ENCODE assay signal across 17 cellular contexts in genomic region chr4:10030946-10031662, GRCh38. TPM values are rescaled to one million over a fixed set of nuclear protein-coding genes. Genes with fewer than 3 reads are reported as not detected.
DNase-seq lines count a peak whose midpoint lies in the region; ATAC-seq and TF ChIP-seq lines count a peak whose summit lies in the region.
"Had no signal": no experiment of that assay in that cellular context is flagged by ENCODE, and none has a peak within 500 bp of the region (broad histone marks: within the 10 kb centered on the region; RNA-seq: fewer than 3 reads in every experiment).

No MANE protein-coding gene starts in this region.

- no peak for TF ChIP-seq CTCF in gastrocnemius medialis (IDR thresholded peaks at IDR 0.05 in 4 of 5, conservative IDR thresholded peaks at IDR 0.05 in 1 of 5)
- no peak for TF ChIP-seq CTCF in mammary epithelial cell (conservative IDR thresholded peaks at IDR 0.05 in 1 of 2, IDR thresholded peaks at IDR 0.05 in 1 of 2; ENCODE audit: extremely low read depth in 1 of 2, insufficient read depth in 1 of 2, low read depth in 1 of 2, low read length in 2 of 2)

- dilution Hi-C loops in mammary epithelial cell (cut with HindIII; ENCODE audit: low sequenced_read_pairs), result no loop called here

- no peaks in the 10 kb centered on the region for H3K9me3 Mint-ChIP-seq in stimulated activated naive B cell treated with anti-CD40 and anti-IgM and Interleukin-4, amounts not matched to agents 10 μg/mL and 1 μg/mL and 100 μg/mL, for 72 hours
- H3K9me3 Mint-ChIP-seq: activated naive CD8-positive, alpha-beta T cell treated with anti-CD3 and anti-CD28 coated beads, Interleukin-2, amount 10 ng/mL, durations not matched to agents 7 days and 5 days; activated T-helper 1 cell treated with anti-CD3 and anti-CD28 coated beads, Interleukin-12 subunit alpha, Interleukin-12 subunit beta, Interleukin-2, Interleukin-4 antibody, amounts not matched to agents 30 ng/mL and 10 ng/mL and 1 ng/mL, durations not matched to agents 14 hours and 24 hours and 36 hours had no signal

- intact Hi-C loops in gastrocnemius medialis (cut with DNase I; ENCODE audit: low total_unique reads), result no loop called here
- intact Hi-C loops in mammary epithelial cell (cut with micrococcal nuclease), result no loop called here

- peaks cover 11 to 18% of the 10 kb centered on the region in 2 donors for H3K4me1 Mint-ChIP-seq in stimulated activated naive B cell treated with anti-CD40 and anti-IgM and Interleukin-4, amounts not matched to agents 10 μg/mL and 1 μg/mL and 100 μg/mL, for 72 hours

- H4K20me1 ChIP-seq in mammary epithelial cell (ENCODE audit: insufficient read depth, low read length), result no peaks in the 10 kb centered on the region

- no peaks in the 10 kb centered on the region for H3K36me3 Mint-ChIP-seq in stimulated activated naive B cell treated with anti-CD40 and anti-IgM and Interleukin-4, amounts not matched to agents 10 μg/mL and 1 μg/mL and 100 μg/mL, for 72 hours
- H3K36me3 Mint-ChIP-seq: activated naive CD8-positive, alpha-beta T cell treated with anti-CD3 and anti-CD28 coated beads, Interleukin-2, amount 10 ng/mL, durations not matched to agents 7 days and 5 days had no signal

- no TSS peak for BruUV-seq in mammary epithelial cell (replicated peaks; lab: Mats Ljungman, UMichigan)

- in situ Hi-C loops in gastrocnemius medialis (cut with MboI; ENCODE audit: low sequenced_read_pairs in 4 of 4) (no loop called here), mammary epithelial cell (cut with MboI; ENCODE audit: low sequenced_read_pairs in 2 of 2) (no loop called here)

- H3K27ac Mint-ChIP-seq in stimulated activated naive B cell treated with anti-CD40 and anti-IgM and Interleukin-4, amounts not matched to agents 10 μg/mL and 1 μg/mL and 100 μg/mL, for 72 hours, result no peak overlapping the region
- H3K27ac Mint-ChIP-seq: activated naive CD8-positive, alpha-beta T cell treated with anti-CD3 and anti-CD28 coated beads, Interleukin-2, amount 10 ng/mL, durations not matched to agents 7 days and 5 days; activated T-helper 1 cell treated with anti-CD3 and anti-CD28 coated beads, Interleukin-12 subunit alpha, Interleukin-12 subunit beta, Interleukin-2, Interleukin-4 antibody, amounts not matched to agents 30 ng/mL and 10 ng/mL and 1 ng/mL, durations not matched to agents 14 hours and 24 hours and 36 hours had no signal

- H2AFZ ChIP-seq in mammary epithelial cell (ENCODE audit: low read depth, low read length), result no peak overlapping the region

- H3K9ac ChIP-seq in mammary epithelial cell (ENCODE audit: insufficient read depth, low read length), result no peak overlapping the region

- CTCF ChIA-PET in mammary epithelial cell (lab: Charles Lee; ENCODE audit: low non-redundant PET), result no interaction called here

- H3K79me2 ChIP-seq in mammary epithelial cell (ENCODE audit: insufficient read depth, low read length), result no peaks in the 10 kb centered on the region

- 79 to 81% methylated on average over 7 of the region's 7 CpGs for WGBS in ectodermal cell, 2 experiments
- 61 to 64% methylated on average over 4 to 5 of the region's 7 CpGs for WGBS in mesodermal cell (ENCODE audit: insufficient coverage in 2 of 2), 2 experiments
- WGBS in mammary epithelial cell (ENCODE audit: low coverage, missing lambda C conversion rate), result 87% methylated on average over 7 of the region's 7 CpGs

- DNase-seq in COLO829 (ENCODE audit: low spot score) (peak; percentile 85), gastrocnemius medialis (peak in 1 of 2 donors; percentile 53), mammary epithelial cell (no peak)
- DNase-seq in stimulated activated naive B cell treated with anti-CD40 and anti-IgM and Interleukin-4, amounts not matched to agents 10 μg/mL and 1 μg/mL and 100 μg/mL, for 72 hours, result no peak
- DNase-seq in activated CD4-positive, alpha-beta T cell treated with anti-CD3 and anti-CD28 coated beads for 4 hours, result no peak
- DNase-seq: activated naive CD8-positive, alpha-beta T cell treated with anti-CD3 and anti-CD28 coated beads, Interleukin-2, amount 10 ng/mL, durations not matched to agents 7 days and 5 days; NCI-H1092; ovary; RPMI8226; stimulated activated CD8-positive, alpha-beta memory T cell treated with anti-CD3 and anti-CD28 coated beads, Interleukin-4, amount 100 ng/mL, for 48 hours; testis had no signal

- no peaks in the 10 kb centered on the region for H3K27me3 ChIP-seq in ectodermal cell (ENCODE audit: control insufficient read depth, insufficient read depth, low read length, poor library complexity, severe bottlenecking)
- no peaks in the 10 kb centered on the region for H3K27me3 ChIP-seq in gastrocnemius medialis
- H3K27me3 ChIP-seq in mammary epithelial cell (ENCODE audit: insufficient read depth, low read length), result no peaks in the 10 kb centered on the region
- H3K27me3 ChIP-seq: breast epithelium, ovary, testis had no signal

- H3K4me3 Mint-ChIP-seq in stimulated activated naive B cell treated with anti-CD40 and anti-IgM and Interleukin-4, amounts not matched to agents 10 μg/mL and 1 μg/mL and 100 μg/mL, for 72 hours, result no peak overlapping the region
- H3K4me3 Mint-ChIP-seq: activated naive CD8-positive, alpha-beta T cell treated with anti-CD3 and anti-CD28 coated beads, Interleukin-2, amount 10 ng/mL, durations not matched to agents 7 days and 5 days; activated T-helper 1 cell treated with anti-CD3 and anti-CD28 coated beads, Interleukin-12 subunit alpha, Interleukin-12 subunit beta, Interleukin-2, Interleukin-4 antibody, amounts not matched to agents 30 ng/mL and 10 ng/mL and 1 ng/mL, durations not matched to agents 14 hours and 24 hours and 36 hours had no signal

- peaks cover 26% of the 10 kb centered on the region for H3K4me1 ChIP-seq in ectodermal cell (ENCODE audit: control insufficient read depth, insufficient read depth, low read length)
- peaks cover 27% of the 10 kb centered on the region for H3K4me1 ChIP-seq in mesodermal cell (ENCODE audit: control insufficient read depth, insufficient read depth, low read length, poor library complexity, severe bottlenecking)
- peaks cover 52 to 63% of the 10 kb centered on the region in 2 donors for H3K4me1 ChIP-seq in gastrocnemius medialis
- H3K4me1 ChIP-seq in mammary epithelial cell (ENCODE audit: insufficient read depth, low read length), result peaks cover 39% of the 10 kb centered on the region

- H3K27me3 Mint-ChIP-seq in stimulated activated naive B cell treated with anti-CD40 and anti-IgM and Interleukin-4, amounts not matched to agents 10 μg/mL and 1 μg/mL and 100 μg/mL, for 72 hours, result peaks cover 4 to 21% of the 10 kb centered on the region in 2 donors

- no peak for TF ChIP-seq POLR2A in gastrocnemius medialis (IDR thresholded peaks at IDR 0.05)

- H3K4me3 ChIP-seq in ectodermal cell (ENCODE audit: insufficient read depth, low read depth, low read length) (no peak overlapping the region), mesodermal cell (ENCODE audit: extremely low read depth, insufficient read depth, low read length, poor library complexity, severe bottlenecking) (no peak overlapping the region), gastrocnemius medialis (no peak overlapping the region), mammary epithelial cell (replicated peaks in 1 of 3; ENCODE audit: insufficient read depth in 1 of 3, low read depth in 2 of 3, low read length in 3 of 3) (no peak overlapping the region)
- H3K4me3 ChIP-seq: breast epithelium, ovary, testis had no signal

- no peak overlapping the region for H3K4me2 ChIP-seq in mammary epithelial cell (ENCODE audit: insufficient read depth, low read depth, low read length)

- H3K9me3 ChIP-seq in ectodermal cell (ENCODE audit: control insufficient read depth, low read length) (no peaks in the 10 kb centered on the region), mesodermal cell (ENCODE audit: control insufficient read depth, low read length) (no peaks in the 10 kb centered on the region), gastrocnemius medialis (no peaks in the 10 kb centered on the region), mammary epithelial cell (replicated peaks; ENCODE audit: insufficient read depth, low read length) (no peaks in the 10 kb centered on the region)
- H3K9me3 ChIP-seq: breast epithelium, ovary, testis had no signal

- no peaks in the 10 kb centered on the region for H3K36me3 ChIP-seq in ectodermal cell (ENCODE audit: control insufficient read depth, insufficient read depth, low read length)
- H3K36me3 ChIP-seq in mesodermal cell (ENCODE audit: control insufficient read depth, insufficient read depth, low read length), result no peaks in the 10 kb centered on the region
- H3K36me3 ChIP-seq in gastrocnemius medialis, result no peaks in the 10 kb centered on the region
- H3K36me3 ChIP-seq in mammary epithelial cell (ENCODE audit: insufficient read depth, low read length), result no peaks in the 10 kb centered on the region
- H3K36me3 ChIP-seq: breast epithelium, ovary had no signal

- peak overlapping the region; percentile 47 for H3K27ac ChIP-seq in ectodermal cell (ENCODE audit: insufficient read depth, low read depth, low read length, poor library complexity, severe bottlenecking)
- H3K27ac ChIP-seq in mesodermal cell (ENCODE audit: low read depth, low read length, severe bottlenecking), result peak overlapping the region; percentile 83
- peak overlapping the region; percentile 50 to 64 (median 59) for H3K27ac ChIP-seq in gastrocnemius medialis
- H3K27ac ChIP-seq in mammary epithelial cell (ENCODE audit: insufficient read depth, low read depth, low read length), result no peak overlapping the region
- H3K27ac ChIP-seq: ovary, testis had no signal

- ATAC-seq in gastrocnemius medialis (peak; percentile 74 to 81), GM18907 (IDR thresholded peaks at IDR 0.05; ENCODE audit: unreplicated experiment) (no peak)
- no peak for ATAC-seq in stimulated activated naive B cell treated with anti-CD40 and anti-IgM and Interleukin-4, amounts not matched to agents 10 μg/mL and 1 μg/mL and 100 μg/mL, for 72 hours (replicated peaks)

RNA-seq across cellular contexts. Expression of gene SLC2A9, which starts 9.8 kb away (rescaled TPM):
- polyA plus RNA-seq in ectodermal cell (2013, experiment 1 of 4), result 0.83 TPM
- not detected for polyA plus RNA-seq in ectodermal cell (2013, experiment 2 of 4)
- polyA plus RNA-seq in ectodermal cell (2013, experiment 3 of 4), result 0.75 TPM
- 0.32 TPM for polyA plus RNA-seq in ectodermal cell (2013, experiment 4 of 4)
- polyA plus RNA-seq in mesodermal cell (2013, experiment 1 of 2), result 0.15 TPM
- not detected for polyA plus RNA-seq in mesodermal cell (2013, experiment 2 of 2)
- total RNA-seq in gastrocnemius medialis (under 1 TPM; 0.19 to 0.89 (median 0.62) TPM), mammary epithelial cell (100 to 1,000 TPM in 1 of 2 donors, 10 to 100 TPM in 1; 93.2 to 163 TPM)
- 65.5 TPM for polyA plus RNA-seq in mammary epithelial cell
- polyA minus RNA-seq in mammary epithelial cell, result 83.8 TPM
- total RNA-seq: NCI-H460 had no signal

Comparison
In these comparisons a context has a peak if more than half of its experiments do, and no peak if none do; other contexts are left out.
1. ATAC-seq: peak in gastrocnemius medialis (2 of 2); none in GM18907 (single experiment) and stimulated activated naive B cell treated with anti-CD40 and anti-IgM and Interleukin-4, amounts not matched to agents 10 μg/mL and 1 μg/mL and 100 μg/mL, for 72 hours (0 of 2).
2. RNA of gene SLC2A9, which starts 9.8 kb away (total RNA-seq): 93.2 to 163 TPM in mammary epithelial cell; 0.19 to 0.89 TPM in gastrocnemius medialis; every median in the first group is over 10 times any median in the second.